In genomic region chr18:22609642-22610041, GRCh38 we compare ENCODE assay signal across 10 cellular contexts.
DNase-seq lines count a peak whose midpoint lies in the region; ATAC-seq, FAIRE-seq and TF ChIP-seq lines count a peak whose summit lies in the region.
"Had no signal": no experiment of that assay in that cellular context is flagged by ENCODE, and none has a peak within 500 bp of the region (broad histone marks: within the 10 kb centered on the region; RNA-seq: fewer than 3 reads in every experiment).

No MANE protein-coding gene starts in this region.

- TF ChIP-seq EP300 in upper lobe of left lung (IDR thresholded peaks at IDR 0.05) = no peak

- peak overlapping the region in 1 of 2 donors; percentile 23 for H3K9ac ChIP-seq in liver (ENCODE audit: low read depth in 1 of 2, low read length in 2 of 2)

- FAIRE-seq in D721Med (lab: Jason Lieb, UNC) = no peak
- FAIRE-seq: A204.1 had no signal

- H3K27ac ChIP-seq in liver (ENCODE audit: low read depth in 1 of 2, low read length in 2 of 2) (peak overlapping the region in 1 of 2 donors; percentile 21), upper lobe of left lung (peak overlapping the region in 3 of 4 donors; percentile 50 to 64 (median 59))

- H3K4me3 Mint-ChIP-seq in activated naive CD8-positive, alpha-beta T cell treated with anti-CD3 and anti-CD28 coated beads, Interleukin-2, amount 50 U/mL, for 24 hours = no peak overlapping the region

- H3K4me1 ChIP-seq in liver (ENCODE audit: control insufficient read depth in 4 of 4, insufficient read depth in 4 of 4, low read length in 3 of 4) (peaks cover 4 to 19% (median 8%) of the 10 kb centered on the region in 4 donors), upper lobe of left lung (peaks cover 23 to 43% (median 34%) of the 10 kb centered on the region in 4 donors)

- H3K4me3 ChIP-seq in liver (ENCODE audit: low read depth in 1 of 3, low read length in 3 of 3) (no peak overlapping the region), upper lobe of left lung (peak overlapping the region in 1 of 4 donors; percentile 10)

- no peak for TF ChIP-seq POLR2A in upper lobe of left lung (IDR thresholded peaks at IDR 0.05)

- H3K9me3 Mint-ChIP-seq in activated naive CD8-positive, alpha-beta T cell treated with anti-CD3 and anti-CD28 coated beads, Interleukin-2, amount 50 U/mL, for 24 hours = no peaks in the 10 kb centered on the region

- no peaks in the 10 kb centered on the region for H3K27me3 ChIP-seq in liver (ENCODE audit: control insufficient read depth in 4 of 4, insufficient read depth in 4 of 4, low read length in 3 of 4)
- no peaks in the 10 kb centered on the region for H3K27me3 ChIP-seq in upper lobe of left lung

- DNase-seq in DMS 273 (lab: John Stamatoyannopoulos, UW; ENCODE audit: unreplicated experiment) = peak; percentile 13
- no peak for DNase-seq in DMS 273 treated with DMSO at 0.1 percent for 48 hours (lab: John Stamatoyannopoulos, UW)
- DNase-seq in dermis microvascular lymphatic vessel endothelial cell (ENCODE audit: low read depth in 2 of 2) = peak; percentile 49 to 77
- DNase-seq in upper lobe of left lung = peak in 1 of 2 donors; percentile 26
- no peak for DNase-seq in NCI-H1092 treated with DMSO at 0.1 percent for 48 hours (lab: John Stamatoyannopoulos, UW)
- no peak for DNase-seq in D721Med (ENCODE audit: insufficient read length, low spot score)
- DNase-seq in activated naive CD8-positive, alpha-beta T cell treated with anti-CD3 and anti-CD28 coated beads, Interleukin-2, amount 50 U/mL, for 24 hours = no peak
- DNase-seq: activated gamma-delta T cell treated with Interleukin-2 at 50 U/mL for 16 hours had no signal

- peak in 1 of 2 donors; percentile 31 for ATAC-seq in upper lobe of left lung (ENCODE audit: low FRiP score in 2 of 2)
- ATAC-seq in activated naive CD8-positive, alpha-beta T cell treated with anti-CD3 and anti-CD28 coated beads, Interleukin-2, amount 50 U/mL, for 24 hours = no peak

- TF ChIP-seq RAD21 in liver (IDR thresholded peaks at IDR 0.05) = peak; percentile 35 to 65

- no peaks in the 10 kb centered on the region for H3K36me3 Mint-ChIP-seq in activated naive CD8-positive, alpha-beta T cell treated with anti-CD3 and anti-CD28 coated beads, Interleukin-2, amount 50 U/mL, for 24 hours (ENCODE audit: low read depth)

- peak; percentile 30 for TF ChIP-seq CTCF in liver (IDR thresholded peaks at IDR 0.05; ENCODE audit: low read depth, low read length, missing input control)
- TF ChIP-seq CTCF in upper lobe of left lung (IDR thresholded peaks at IDR 0.05) = peak in 3 of 6 experiments; percentile 16 to 30 (median 25)
- no peak for TF ChIP-seq CTCF in D721Med (IDR thresholded peaks at IDR 0.05; ENCODE audit: insufficient read depth, missing control alignments)

- 16% methylated on average over 5 of the region's 5 CpGs for WGBS in liver
- WGBS in upper lobe of left lung, 2 donors = 33 to 45% methylated on average over 5 of the region's 5 CpGs

- no peaks in the 10 kb centered on the region for H3K4me1 Mint-ChIP-seq in activated naive CD8-positive, alpha-beta T cell treated with anti-CD3 and anti-CD28 coated beads, Interleukin-2, amount 50 U/mL, for 24 hours

- no peaks in the 10 kb centered on the region for H3K36me3 ChIP-seq in liver (ENCODE audit: control insufficient read depth in 4 of 4, insufficient read depth in 3 of 4, low read depth in 1 of 4, low read length in 3 of 4)
- H3K36me3 ChIP-seq in upper lobe of left lung = no peaks in the 10 kb centered on the region

- H3K27ac Mint-ChIP-seq in activated naive CD8-positive, alpha-beta T cell treated with anti-CD3 and anti-CD28 coated beads, Interleukin-2, amount 50 U/mL, for 24 hours = no peak overlapping the region

- H3K9me3 ChIP-seq in liver (ENCODE audit: control insufficient read depth in 4 of 4, low read length in 3 of 4) = no peaks in the 10 kb centered on the region
- no peaks in the 10 kb centered on the region for H3K9me3 ChIP-seq in upper lobe of left lung

- no peaks in the 10 kb centered on the region for H3K27me3 Mint-ChIP-seq in activated naive CD8-positive, alpha-beta T cell treated with anti-CD3 and anti-CD28 coated beads, Interleukin-2, amount 50 U/mL, for 24 hours

TF ChIP-seq in liver, 16 proteins besides CTCF, POLR2A, EP300 and RAD21:
- TF ChIP-seq SP1 (IDR thresholded peaks at IDR 0.05) (peak; percentile 40), HNF4A (conservative IDR thresholded peaks at IDR 0.05) (peak; percentile 27 to 54), JUND (IDR thresholded peaks at IDR 0.05) (peak in 1 of 2 donors; percentile 7), RXRA (IDR thresholded peaks at IDR 0.05) (peak; percentile 20 to 64), HNF4G (IDR thresholded peaks at IDR 0.05) (no peak), MAX (IDR thresholded peaks at IDR 0.05) (no peak), YY1 (IDR thresholded peaks at IDR 0.05) (peak; percentile 30), GABPA (IDR thresholded peaks at IDR 0.05 in 1 of 2, conservative IDR thresholded peaks at IDR 0.05 in 1 of 2) (no peak), FOXA2 (IDR thresholded peaks at IDR 0.05) (no peak)

Comparison
In these comparisons a context has a peak if more than half of its experiments do, and no peak if none do; other contexts are left out.
1. DNase-seq: peak in DMS 273 (single experiment) and dermis microvascular lymphatic vessel endothelial cell (2 of 2); none in DMS 273 treated with DMSO at 0.1 percent for 48 hours (single experiment), NCI-H1092 treated with DMSO at 0.1 percent for 48 hours (single experiment), D721Med (single experiment) and activated naive CD8-positive, alpha-beta T cell treated with anti-CD3 and anti-CD28 coated beads, Interleukin-2, amount 50 U/mL, for 24 hours (single experiment).